15 cellular contexts compared by ENCODE assay signal in the genomic region with DNA sequence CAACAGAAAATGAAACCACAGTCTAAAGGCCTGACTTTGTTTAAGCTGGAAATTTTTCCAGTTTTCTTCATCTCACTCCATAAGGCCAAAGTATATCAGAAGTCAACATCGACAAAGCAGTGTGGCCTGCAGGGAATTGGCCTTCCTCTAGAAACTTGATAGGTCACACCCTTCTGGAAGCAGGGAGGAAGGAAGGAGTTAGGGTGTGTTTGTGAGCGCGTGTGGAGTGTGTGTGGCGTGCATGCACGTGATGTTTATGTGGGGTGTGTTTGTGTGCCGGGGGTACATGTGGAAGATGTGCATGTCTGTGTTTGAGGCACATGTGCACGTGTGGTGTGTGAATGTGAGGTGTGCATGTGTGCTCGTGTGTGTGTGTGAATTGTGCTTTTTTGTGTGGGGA. TPM values are rescaled to one million over a fixed set of nuclear protein-coding genes. Genes with fewer than 3 reads are reported as not detected.
DNase-seq lines count a peak whose midpoint lies in the region; ATAC-seq and TF ChIP-seq lines count a peak whose summit lies in the region.
"Had no signal": no experiment of that assay in that cellular context is flagged by ENCODE, and none has a peak within 500 bp of the region (broad histone marks: within the 10 kb centered on the region; RNA-seq: fewer than 3 reads in every experiment).

No MANE protein-coding gene starts in this region.

- no peak for TF ChIP-seq POLR2A in gastrocnemius medialis (IDR thresholded peaks at IDR 0.05)

- ATAC-seq in gastrocnemius medialis: peak in 1 of 2 donors; percentile 54
- no peak for ATAC-seq in HG02852 (IDR thresholded peaks at IDR 0.05; ENCODE audit: unreplicated experiment)

- in situ Hi-C loops in gastrocnemius medialis (cut with MboI; ENCODE audit: low sequenced_read_pairs in 4 of 4): no loop called here

- intact Hi-C loops in activated CD4-positive, alpha-beta memory T cell treated with anti-CD3 and anti-CD28 coated beads for 36 hours (cut with micrococcal nuclease): no loop called here
- intact Hi-C loops in gastrocnemius medialis (cut with DNase I; ENCODE audit: low total_unique reads): no loop called here

- no peaks in the 10 kb centered on the region for H3K27me3 Mint-ChIP-seq in activated naive CD4-positive, alpha-beta T cell treated with anti-CD3 and anti-CD28 coated beads, Interleukin-2, amount 10 ng/mL, durations not matched to agents 7 days and 5 days
- H3K27me3 Mint-ChIP-seq in activated CD4-positive, alpha-beta memory T cell treated with anti-CD3 and anti-CD28 coated beads for 36 hours: no peaks in the 10 kb centered on the region
- no peaks in the 10 kb centered on the region for H3K27me3 Mint-ChIP-seq in endothelial cell (ENCODE audit: unreplicated experiment)

- peak overlapping the region; percentile 17 to 45 (median 40) for H3K27ac ChIP-seq in gastrocnemius medialis
- H3K27ac ChIP-seq: GM23248 had no signal

- H3K4me1 ChIP-seq in gastrocnemius medialis: no peaks in the 10 kb centered on the region

- H3K36me3 Mint-ChIP-seq in activated naive CD4-positive, alpha-beta T cell treated with anti-CD3 and anti-CD28 coated beads, Interleukin-2, amount 10 ng/mL, durations not matched to agents 7 days and 5 days: peaks cover 89% of the 10 kb centered on the region
- H3K36me3 Mint-ChIP-seq in activated CD4-positive, alpha-beta memory T cell treated with anti-CD3 and anti-CD28 coated beads for 36 hours: peaks cover 89% of the 10 kb centered on the region
- H3K36me3 Mint-ChIP-seq in endothelial cell (ENCODE audit: low read depth, unreplicated experiment): peaks cover 34% of the 10 kb centered on the region

- peaks cover 95% of the 10 kb centered on the region for H3K4me1 Mint-ChIP-seq in activated naive CD4-positive, alpha-beta T cell treated with anti-CD3 and anti-CD28 coated beads, Interleukin-2, amount 10 ng/mL, durations not matched to agents 7 days and 5 days
- peaks cover 71% of the 10 kb centered on the region for H3K4me1 Mint-ChIP-seq in activated CD4-positive, alpha-beta memory T cell treated with anti-CD3 and anti-CD28 coated beads for 36 hours (ENCODE audit: low read depth)
- peaks cover 10% of the 10 kb centered on the region for H3K4me1 Mint-ChIP-seq in endothelial cell (ENCODE audit: unreplicated experiment)

- peaks cover 0 to 32% of the 10 kb centered on the region in 2 donors for H3K36me3 ChIP-seq in gastrocnemius medialis

- CTCF ChIA-PET in activated naive CD4-positive, alpha-beta T cell treated with anti-CD3 and anti-CD28 coated beads, Interleukin-2, amount 10 ng/mL, durations not matched to agents 7 days and 5 days (lab: Charles Lee): interaction anchor here (1.0 to 1.8 kb wide), 4 partner anchors 10 to 55 kb away, joined by 3 to 4 read pairs (median 3); no protein-coding TSS in a partner anchor
- CTCF ChIA-PET in activated CD4-positive, alpha-beta memory T cell treated with anti-CD3 and anti-CD28 coated beads for 36 hours (lab: Charles Lee): interaction anchor here (0.6 to 1.7 kb wide), 2 partner anchors 24 to 64 kb away, joined by 4 read pairs; no protein-coding TSS in a partner anchor

- H3K27me3 ChIP-seq in gastrocnemius medialis: no peaks in the 10 kb centered on the region

- no peaks in the 10 kb centered on the region for H3K9me3 Mint-ChIP-seq in activated naive CD4-positive, alpha-beta T cell treated with anti-CD3 and anti-CD28 coated beads, Interleukin-2, amount 10 ng/mL, durations not matched to agents 7 days and 5 days
- no peaks in the 10 kb centered on the region for H3K9me3 Mint-ChIP-seq in activated CD4-positive, alpha-beta memory T cell treated with anti-CD3 and anti-CD28 coated beads for 36 hours
- no peaks in the 10 kb centered on the region for H3K9me3 Mint-ChIP-seq in endothelial cell (ENCODE audit: unreplicated experiment)

- H3K4me3 Mint-ChIP-seq in activated naive CD4-positive, alpha-beta T cell treated with anti-CD3 and anti-CD28 coated beads, Interleukin-2, amount 10 ng/mL, durations not matched to agents 7 days and 5 days: peak overlapping the region; percentile 55
- peak overlapping the region; percentile 33 for H3K4me3 Mint-ChIP-seq in activated CD4-positive, alpha-beta memory T cell treated with anti-CD3 and anti-CD28 coated beads for 36 hours
- no peak overlapping the region for H3K4me3 Mint-ChIP-seq in endothelial cell (ENCODE audit: unreplicated experiment)

- TF ChIP-seq CTCF in endothelial cell (IDR thresholded peaks at IDR 0.05; ENCODE audit: unreplicated experiment): no peak
- no peak for TF ChIP-seq CTCF in gastrocnemius medialis (IDR thresholded peaks at IDR 0.05 in 4 of 5, conservative IDR thresholded peaks at IDR 0.05 in 1 of 5)

- H3K27ac Mint-ChIP-seq in activated naive CD4-positive, alpha-beta T cell treated with anti-CD3 and anti-CD28 coated beads, Interleukin-2, amount 10 ng/mL, durations not matched to agents 7 days and 5 days: peak overlapping the region; percentile 73
- H3K27ac Mint-ChIP-seq in activated CD4-positive, alpha-beta memory T cell treated with anti-CD3 and anti-CD28 coated beads for 36 hours: peak overlapping the region; percentile 81
- H3K27ac Mint-ChIP-seq in endothelial cell (ENCODE audit: unreplicated experiment): peak overlapping the region; percentile 0

- POLR2A ChIA-PET in activated CD4-positive, alpha-beta memory T cell treated with anti-CD3 and anti-CD28 coated beads for 36 hours (lab: Charles Lee): interaction anchor here (0.7 to 1.6 kb wide), 2 partner anchors 11 to 24 kb away, joined by 3 read pairs; no protein-coding TSS in a partner anchor

- DNase-seq in activated naive CD4-positive, alpha-beta T cell treated with anti-CD3 and anti-CD28 coated beads, Interleukin-2, amount 10 ng/mL, durations not matched to agents 7 days and 5 days: peak; percentile 35
- no peak for DNase-seq in activated naive CD4-positive, alpha-beta T cell treated with anti-CD3 and anti-CD28 coated beads, Interleukin-2, amount 50 U/mL, for 16 hours
- DNase-seq in activated CD4-positive, alpha-beta memory T cell treated with anti-CD3 and anti-CD28 coated beads for 36 hours: peak; percentile 14
- DNase-seq in endothelial cell (ENCODE audit: low spot score) (no peak), gastrocnemius medialis (no peak), D341Med (ENCODE audit: low spot score) (no peak), C1 segment of cervical spinal cord (lab: John Stamatoyannopoulos, UW) (no peak)
- DNase-seq: cerebellar nuclear complex, GF-D8, GM23248, Karpas-422, NCI-H1105 treated with DMSO at 0.1 percent for 48 hours, NCI-H2171 treated with DMSO at 0.1 percent for 48 hours, NCI-H774 had no signal

- no peak overlapping the region for H3K4me3 ChIP-seq in gastrocnemius medialis
- H3K4me3 ChIP-seq: GM23248 had no signal

- no peaks in the 10 kb centered on the region for H3K9me3 ChIP-seq in gastrocnemius medialis

RNA-seq across cellular contexts. Expression of a gene that starts 28.6 kb away (rescaled TPM):
- 10 to 100 TPM; 99.3 to 99.6 TPM for total RNA-seq in activated CD4-positive, alpha-beta memory T cell treated with anti-CD3 and anti-CD28 coated beads for 36 hours
- total RNA-seq in endothelial cell (ENCODE audit: unreplicated experiment) (50.7 TPM), gastrocnemius medialis (10 to 100 TPM in 1 of 4 donors, 1 to 10 TPM in 3; 3.5 to 10.4 (median 4.5) TPM)

RNA-seq across cellular contexts. Expression of a gene that starts 45.1 kb away (rescaled TPM):
- total RNA-seq in activated CD4-positive, alpha-beta memory T cell treated with anti-CD3 and anti-CD28 coated beads for 36 hours: 10 to 100 TPM; 11.8 to 14.7 TPM
- total RNA-seq in endothelial cell (ENCODE audit: unreplicated experiment) (12.4 TPM), gastrocnemius medialis (1 to 10 TPM; 1.1 to 2.2 (median 1.5) TPM)

Comparison
In these comparisons a context has a peak if more than half of its experiments do, and no peak if none do; other contexts are left out.
1. DNase-seq: peak in activated naive CD4-positive, alpha-beta T cell treated with anti-CD3 and anti-CD28 coated beads, Interleukin-2, amount 10 ng/mL, durations not matched to agents 7 days and 5 days (single experiment) and activated CD4-positive, alpha-beta memory T cell treated with anti-CD3 and anti-CD28 coated beads for 36 hours (single experiment); none in activated naive CD4-positive, alpha-beta T cell treated with anti-CD3 and anti-CD28 coated beads, Interleukin-2, amount 50 U/mL, for 16 hours (single experiment), endothelial cell (single experiment), gastrocnemius medialis (0 of 2), D341Med (single experiment) and C1 segment of cervical spinal cord (0 of 14).
2. H3K27ac Mint-ChIP-seq: peak in every context shown above with its lines; median percentile 81 in activated CD4-positive, alpha-beta memory T cell treated with anti-CD3 and anti-CD28 coated beads for 36 hours; 73 in activated naive CD4-positive, alpha-beta T cell treated with anti-CD3 and anti-CD28 coated beads, Interleukin-2, amount 10 ng/mL, durations not matched to agents 7 days and 5 days; 0 in endothelial cell.